Comparison of ENCODE assay signal across 8 cellular contexts in the genomic region with DNA sequence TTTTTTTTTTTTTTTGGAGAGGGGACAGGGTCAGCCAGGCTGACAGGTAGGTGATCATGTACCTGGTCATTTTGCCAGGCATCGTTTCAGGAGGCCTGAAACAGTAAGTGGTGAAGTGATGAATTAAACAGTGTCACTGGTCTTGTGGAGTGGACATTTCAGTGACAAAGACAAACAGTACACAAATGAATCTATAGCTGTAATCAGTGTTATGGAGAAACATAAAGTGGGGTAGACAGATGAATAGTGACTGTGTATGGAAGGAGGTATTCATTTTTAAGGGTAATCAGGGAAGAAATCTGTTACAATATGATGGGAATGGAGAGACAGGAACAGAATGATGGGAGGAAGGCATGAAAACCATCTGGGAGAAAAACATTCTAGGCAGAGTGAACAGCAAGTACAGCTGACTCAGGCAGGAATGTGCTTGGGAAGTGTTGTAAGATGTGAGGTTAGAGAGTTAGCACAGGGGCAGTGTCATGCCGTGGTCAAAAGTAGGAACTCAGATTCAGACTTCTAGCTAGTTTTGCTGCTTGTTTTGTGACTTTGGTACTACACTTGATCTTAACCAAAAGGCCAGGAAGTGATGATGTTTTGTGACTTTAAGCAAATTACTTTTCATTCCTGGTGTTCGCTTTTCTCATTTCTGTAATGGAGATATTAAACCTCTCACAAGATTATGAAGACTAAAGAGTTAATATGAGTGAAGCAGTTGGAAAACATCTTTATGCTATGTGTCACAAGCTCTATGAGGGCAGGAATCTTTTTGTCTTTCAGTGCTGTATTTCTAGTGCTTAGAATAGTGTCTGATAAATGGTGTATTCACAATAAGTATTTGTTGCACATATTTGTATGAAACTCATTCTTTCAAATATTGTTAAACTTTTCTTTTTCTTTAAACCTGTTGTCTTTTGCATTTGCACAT. TPM values are rescaled to one million over a fixed set of nuclear protein-coding genes. Genes with fewer than 3 reads are reported as not detected.
DNase-seq lines count a peak whose midpoint lies in the region; ATAC-seq, FAIRE-seq and TF ChIP-seq lines count a peak whose summit lies in the region.

No MANE protein-coding gene starts in this region.

- no peaks in the 10 kb centered on the region for H3K9me2 ChIP-seq in GM23248 (ENCODE audit: insufficient read depth)

- H2AFZ ChIP-seq in GM23248: no peak overlapping the region

- peaks cover 67% of the 10 kb centered on the region for H3K4me1 ChIP-seq in GM23248 (ENCODE audit: insufficient read depth)
- peaks cover 9 to 18% of the 10 kb centered on the region in 2 donors for H3K4me1 ChIP-seq in kidney (ENCODE audit: control insufficient read depth in 1 of 2, insufficient read depth in 1 of 2, low read depth in 1 of 2, low read length in 2 of 2)

- H3K27ac ChIP-seq in GM23248 (peak overlapping the region; percentile 80), kidney (ENCODE audit: low read depth in 2 of 2, low read length in 2 of 2) (no peak overlapping the region)

- intact Hi-C loops in kidney (cut with DNase I): no loop called here

- H3K27me3 Mint-ChIP-seq in activated T-helper 17 cell treated with anti-CD3 and anti-CD28 coated beads, Interleukin-2, amount 50 U/mL, for 72 hours: no peaks in the 10 kb centered on the region

- TF ChIP-seq CTCF in kidney (IDR thresholded peaks at IDR 0.05; ENCODE audit: borderline replicate concordance, extremely low read depth, insufficient read depth): no peak

- H3K9me3 ChIP-seq in GM23248 (ENCODE audit: low read depth) (no peaks in the 10 kb centered on the region), kidney (ENCODE audit: control insufficient read depth in 1 of 2, low read length in 2 of 2) (no peaks in the 10 kb centered on the region)

- ATAC-seq in activated T-helper 17 cell treated with anti-CD3 and anti-CD28 coated beads, Interleukin-2, amount 50 U/mL, for 72 hours (replicated peaks): peak; percentile 59
- ATAC-seq in HG03159 (IDR thresholded peaks at IDR 0.05; ENCODE audit: unreplicated experiment): no peak

- H3F3A ChIP-seq in GM23248 (ENCODE audit: insufficient read depth): peaks cover 62% of the 10 kb centered on the region

- peaks cover 6% of the 10 kb centered on the region for H3K36me3 Mint-ChIP-seq in activated T-helper 17 cell treated with anti-CD3 and anti-CD28 coated beads, Interleukin-2, amount 50 U/mL, for 72 hours (ENCODE audit: low read depth)

- no peaks in the 10 kb centered on the region for H3K27me3 ChIP-seq in GM23248 (replicated peaks; ENCODE audit: insufficient read depth)

- peak overlapping the region; percentile 99 for H3K4me2 ChIP-seq in GM23248 (ENCODE audit: unreplicated experiment)

- peaks cover 95% of the 10 kb centered on the region for H3K79me2 ChIP-seq in GM23248 (ENCODE audit: insufficient read depth)

- no peaks in the 10 kb centered on the region for H3K36me3 ChIP-seq in GM23248 (ENCODE audit: low read depth)
- peaks cover 0 to 5% of the 10 kb centered on the region in 2 donors for H3K36me3 ChIP-seq in kidney (ENCODE audit: control insufficient read depth in 1 of 2, insufficient read depth in 2 of 2, low read length in 2 of 2)

- WGBS in GM23248 (ENCODE audit: low coverage in 1 of 2, low lambda C conversion rate in 2 of 2, missing lambda C conversion rate in 2 of 2), 2 experiments: 31 to 33% methylated on average over 3 of the region's 3 CpGs

- FAIRE-seq in kidney (lab: Jason Lieb, UNC): no peak

- peak overlapping the region; percentile 42 for H3K4me3 ChIP-seq in GM23248
- no peak overlapping the region for H3K4me3 ChIP-seq in kidney (ENCODE audit: low read length in 2 of 2)

- peaks cover 51% of the 10 kb centered on the region for H3K4me1 Mint-ChIP-seq in activated T-helper 17 cell treated with anti-CD3 and anti-CD28 coated beads, Interleukin-2, amount 50 U/mL, for 72 hours

- H4K20me1 ChIP-seq in GM23248 (ENCODE audit: insufficient read depth): peaks cover 3% of the 10 kb centered on the region; the same call in 1 of the 2 replicates

- H3K27ac Mint-ChIP-seq in activated T-helper 17 cell treated with anti-CD3 and anti-CD28 coated beads, Interleukin-2, amount 50 U/mL, for 72 hours: peak overlapping the region; percentile 82

- H3K9me3 Mint-ChIP-seq in activated T-helper 17 cell treated with anti-CD3 and anti-CD28 coated beads, Interleukin-2, amount 50 U/mL, for 72 hours: no peaks in the 10 kb centered on the region

- peak overlapping the region; percentile 25 for H3K9ac ChIP-seq in GM23248
- H3K9ac ChIP-seq in kidney (ENCODE audit: low read length in 2 of 2): no peak overlapping the region

- DNase-seq in ACHN (peak; percentile 76), GM23248 (peak; percentile 95), iPS-NIHi11 (ENCODE audit: low spot score) (peak; percentile 21), kidney (no peak), SW480 (ENCODE audit: low spot score) (no peak), occipital lobe (lab: John Stamatoyannopoulos, UW) (no peak)

- peak overlapping the region; percentile 42 for H3K4me3 Mint-ChIP-seq in activated T-helper 17 cell treated with anti-CD3 and anti-CD28 coated beads, Interleukin-2, amount 50 U/mL, for 72 hours

- in situ Hi-C loops in ACHN (cut with HindIII; ENCODE audit: low pct_ligation_motif_present, low pct_unique_long_range_greater_than_20kb, low sequenced_read_pairs) (no loop called here), GM23248 (cut with MboI) (no loop called here)

RNA-seq across cellular contexts. Expression of a gene that starts 43.4 kb away (rescaled TPM):
- total RNA-seq in GM23248 (2014; rRNA removed; shearing (Covaris generic)): 106 and 145 TPM in 2 replicates
- 12.6 and 13.6 TPM in 2 replicates for polyA plus RNA-seq in GM23248 (2016; fragmentation: Nextera tagmentation; extraction: Ambion mirVana)
- total RNA-seq in activated T-helper 17 cell treated with anti-CD3 and anti-CD28 coated beads, Interleukin-2, amount 50 U/mL, for 72 hours: 10 to 100 TPM; 41.3 to 49.0 TPM
- total RNA-seq in kidney: 121 TPM
- 17.6 TPM for polyA plus RNA-seq in kidney (ENCODE audit: insufficient read depth, low read depth, low replicate concordance)
- 305 TPM for total RNA-seq in occipital lobe

Comparison
In these comparisons a context has a peak if more than half of its experiments do, and no peak if none do; other contexts are left out.
1. DNase-seq: peak in ACHN (single experiment), GM23248 (single experiment) and iPS-NIHi11 (single experiment); none in kidney (single experiment), SW480 (single experiment) and occipital lobe (single experiment).